ENCODE assay signal across 9 cellular contexts in the genomic region with DNA sequence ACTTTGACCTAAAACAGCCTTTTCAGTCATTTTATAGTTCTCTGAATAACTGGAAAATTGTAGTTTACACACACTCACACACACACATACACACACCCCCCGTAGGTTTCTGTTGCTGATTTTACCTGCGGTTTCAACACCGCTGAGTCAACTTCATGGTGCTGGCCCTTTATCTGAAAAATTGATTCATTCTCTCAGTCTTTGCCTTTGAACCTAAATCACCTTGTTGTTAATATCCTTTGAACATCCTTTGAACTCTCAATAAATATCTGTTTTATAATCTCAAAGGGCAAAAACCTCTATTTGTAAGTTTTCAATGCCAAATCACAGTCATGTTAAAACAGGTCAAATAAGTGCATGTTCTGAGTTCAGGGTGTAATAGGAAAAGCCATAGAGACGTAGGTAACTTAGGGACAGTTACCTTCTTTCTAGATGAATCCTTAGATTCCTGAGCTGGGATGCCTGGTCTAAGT.
A peak's percentile ranks its signal among the peaks of the same experiment; 100 is the strongest.
DNase-seq lines count a peak whose midpoint lies in the region; ATAC-seq, FAIRE-seq and TF ChIP-seq lines count a peak whose summit lies in the region.
"Had no signal": no experiment of that assay in that cellular context is flagged by ENCODE, and none has a peak within 500 bp of the region (broad histone marks: within the 10 kb centered on the region; RNA-seq: fewer than 3 reads in every experiment).

No MANE protein-coding gene starts in this region.

- no peaks in the 10 kb centered on the region for H3K79me2 ChIP-seq in GM12878 (ENCODE audit: control insufficient read depth, insufficient read depth, low read length)

- no peak overlapping the region for H3K27ac ChIP-seq in GM12878 (ENCODE audit: control insufficient read depth, insufficient read depth)
- no peak overlapping the region for H3K27ac ChIP-seq in right atrium auricular region
- H3K27ac ChIP-seq in left ventricle myocardium inferior (replicated peaks): no peak overlapping the region
- H3K27ac ChIP-seq: brain microvascular endothelial cell had no signal

- no peak for FAIRE-seq in GM12878 (lab: Jason Lieb, UNC)

- DNase-seq in activated CD4-positive, alpha-beta T cell treated with anti-CD3 and anti-CD28 coated beads for 4 hours: peak; percentile 59 to 70
- no peak for DNase-seq in GM12878 (ENCODE audit: low read depth, low spot score)
- DNase-seq in stimulated activated CD4-positive, alpha-beta T cell treated with anti-CD3 and anti-CD28 coated beads, Interleukin-4, amount 100 ng/mL, for 24 hours: peak; percentile 76
- DNase-seq in dermis blood vessel endothelial cell: no peak
- no peak for DNase-seq in right atrium auricular region (ENCODE audit: low spot score)
- DNase-seq in left ventricle myocardium inferior: no peak

- POLR2A ChIA-PET in GM12878 (lab: Charles Lee): interaction anchor here (1.2 kb wide), 1 partner anchor 219 kb away, joined by 3 read pairs; no protein-coding TSS in a partner anchor

- SMC1A ChIA-PET in GM12878 (lab: Charles Lee; ENCODE audit: uncharacterized antibody, unreplicated experiment): interaction anchor here (0.9 to 9.6 kb wide), 15 partner anchors 10 to 729 kb away, joined by 3 to 89 read pairs (median 4); no protein-coding TSS in a partner anchor

- H3K9ac ChIP-seq in GM12878 (ENCODE audit: control insufficient read depth, insufficient read depth, low read length): no peak overlapping the region

- H2AFZ ChIP-seq in GM12878 (ENCODE audit: control insufficient read depth, low read depth, low read length): peak overlapping the region; percentile 28

- no peaks in the 10 kb centered on the region for H3K36me3 ChIP-seq in GM12878 (ENCODE audit: control insufficient read depth in 2 of 2, insufficient read depth in 2 of 2, low read length in 1 of 2)
- H3K36me3 ChIP-seq in right atrium auricular region: no peaks in the 10 kb centered on the region
- no peaks in the 10 kb centered on the region for H3K36me3 ChIP-seq in left ventricle myocardium inferior
- H3K36me3 ChIP-seq: brain microvascular endothelial cell had no signal

- RAD21 ChIA-PET in GM12878 (lab: Charles Lee; ENCODE audit: unreplicated experiment): interaction anchor here (0.7 to 2.4 kb wide), 11 partner anchors 10 to 723 kb away, joined by 3 to 41 read pairs (median 5); no protein-coding TSS in a partner anchor

- TF ChIP-seq RAD21 in GM12878 (IDR thresholded peaks at IDR 0.05; ENCODE audit: insufficient read depth, low read depth, low read length): no peak

- no peak for TF ChIP-seq POLR2A in GM12878 (IDR thresholded peaks at IDR 0.05; ENCODE audit: low read depth, low read length)

- H3K4me1 ChIP-seq in GM12878 (ENCODE audit: control insufficient read depth, insufficient read depth, low read length) (no peaks in the 10 kb centered on the region), right atrium auricular region (peaks cover 0 to 5% of the 10 kb centered on the region in 2 donors), left ventricle myocardium inferior (peaks cover 8% of the 10 kb centered on the region)

- TF ChIP-seq CTCF in GM12878 (IDR thresholded peaks at IDR 0.05 in 2 of 3, conservative IDR thresholded peaks at IDR 0.05 in 1 of 3; ENCODE audit: control insufficient read depth in 2 of 3, extremely low read depth in 1 of 3, insufficient read depth in 1 of 3, low read depth in 3 of 3, low read length in 3 of 3) (no peak), right atrium auricular region (IDR thresholded peaks at IDR 0.05) (no peak), left ventricle myocardium inferior (IDR thresholded peaks at IDR 0.05; ENCODE audit: borderline replicate concordance) (no peak)

- ATAC-seq in HG02798 (IDR thresholded peaks at IDR 0.05; ENCODE audit: poor library complexity, unreplicated experiment) (peak; percentile 21), GM12878 (no peak; the same call in 2 of the 3 replicates), HG03342 (IDR thresholded peaks at IDR 0.05; ENCODE audit: unreplicated experiment) (no peak)

- 71% methylated on average over 4 of the region's 4 CpGs for WGBS in GM12878 (ENCODE audit: insufficient coverage, insufficient replicate concordance, low lambda C conversion rate, missing lambda C conversion rate)

- in situ Hi-C loops in GM12878 (cut with MboI): loop anchor here (10.0 kb wide), 2 partner anchors 218 to 728 kb away; no protein-coding TSS in a partner anchor

- peaks cover 0 to 2% of the 10 kb centered on the region in 2 experiments; a peak in 1 of 4 replicates for H3K27me3 ChIP-seq in GM12878 (replicated peaks in 1 of 2; ENCODE audit: control insufficient read depth in 2 of 2, insufficient read depth in 2 of 2, low read length in 1 of 2)
- no peaks in the 10 kb centered on the region for H3K27me3 ChIP-seq in right atrium auricular region
- H3K27me3 ChIP-seq in left ventricle myocardium inferior (ENCODE audit: low read depth): no peaks in the 10 kb centered on the region
- H3K27me3 ChIP-seq: brain microvascular endothelial cell had no signal

- intact Hi-C loops in GM12878 (cut with micrococcal nuclease; ENCODE audit: unreplicated experiment): loop anchor here (5.0 kb wide), 2 partner anchors 125 to 720 kb away; no protein-coding TSS in a partner anchor
- intact Hi-C loops in left ventricle myocardium inferior (cut with micrococcal nuclease): loop anchor here (5.0 kb wide), 1 partner anchor 125 kb away; no protein-coding TSS in a partner anchor

- no peak overlapping the region for H3K4me2 ChIP-seq in GM12878 (ENCODE audit: control insufficient read depth, insufficient read depth)

- no peak overlapping the region for H3K4me3 ChIP-seq in GM12878
- H3K4me3 ChIP-seq in right atrium auricular region: no peak overlapping the region
- H3K4me3 ChIP-seq in left ventricle myocardium inferior: no peak overlapping the region

- CTCF ChIA-PET in GM12878 (lab: Yijun Ruan, JAX): interaction anchor here (0.8 to 7.1 kb wide), 12 partner anchors 11 to 735 kb away, joined by 3 to 122 read pairs (median 6); no protein-coding TSS in a partner anchor

- BruUV-seq in GM12878 (replicated peaks; lab: Mats Ljungman, UMichigan): no TSS peak

- H3K9me3 ChIP-seq in GM12878 (replicated peaks; ENCODE audit: control insufficient read depth, insufficient read depth, low read length) (no peaks in the 10 kb centered on the region), right atrium auricular region (no peaks in the 10 kb centered on the region), left ventricle myocardium inferior (replicated peaks) (no peaks in the 10 kb centered on the region)

- TF ChIP-seq EP300 in GM12878 (IDR thresholded peaks at IDR 0.05; ENCODE audit: borderline replicate concordance in 1 of 2, control insufficient read depth in 1 of 2, low read depth in 2 of 2, low read length in 2 of 2): no peak

- no peaks in the 10 kb centered on the region for H4K20me1 ChIP-seq in GM12878 (ENCODE audit: control insufficient read depth, insufficient read depth)

TF ChIP-seq in GM12878, 131 proteins besides CTCF, POLR2A, EP300 and RAD21 (continues in another document):
- no peak for TF ChIP-seq SIN3A (IDR thresholded peaks at IDR 0.05; ENCODE audit: low read depth, low read length)
- no peak for TF ChIP-seq HDGF (IDR thresholded peaks at IDR 0.05)
- no peak for TF ChIP-seq LARP7 (IDR thresholded peaks at IDR 0.05)
- no peak for TF ChIP-seq GABPA (IDR thresholded peaks at IDR 0.05; ENCODE audit: low read depth)
- TF ChIP-seq, protein P1, sequence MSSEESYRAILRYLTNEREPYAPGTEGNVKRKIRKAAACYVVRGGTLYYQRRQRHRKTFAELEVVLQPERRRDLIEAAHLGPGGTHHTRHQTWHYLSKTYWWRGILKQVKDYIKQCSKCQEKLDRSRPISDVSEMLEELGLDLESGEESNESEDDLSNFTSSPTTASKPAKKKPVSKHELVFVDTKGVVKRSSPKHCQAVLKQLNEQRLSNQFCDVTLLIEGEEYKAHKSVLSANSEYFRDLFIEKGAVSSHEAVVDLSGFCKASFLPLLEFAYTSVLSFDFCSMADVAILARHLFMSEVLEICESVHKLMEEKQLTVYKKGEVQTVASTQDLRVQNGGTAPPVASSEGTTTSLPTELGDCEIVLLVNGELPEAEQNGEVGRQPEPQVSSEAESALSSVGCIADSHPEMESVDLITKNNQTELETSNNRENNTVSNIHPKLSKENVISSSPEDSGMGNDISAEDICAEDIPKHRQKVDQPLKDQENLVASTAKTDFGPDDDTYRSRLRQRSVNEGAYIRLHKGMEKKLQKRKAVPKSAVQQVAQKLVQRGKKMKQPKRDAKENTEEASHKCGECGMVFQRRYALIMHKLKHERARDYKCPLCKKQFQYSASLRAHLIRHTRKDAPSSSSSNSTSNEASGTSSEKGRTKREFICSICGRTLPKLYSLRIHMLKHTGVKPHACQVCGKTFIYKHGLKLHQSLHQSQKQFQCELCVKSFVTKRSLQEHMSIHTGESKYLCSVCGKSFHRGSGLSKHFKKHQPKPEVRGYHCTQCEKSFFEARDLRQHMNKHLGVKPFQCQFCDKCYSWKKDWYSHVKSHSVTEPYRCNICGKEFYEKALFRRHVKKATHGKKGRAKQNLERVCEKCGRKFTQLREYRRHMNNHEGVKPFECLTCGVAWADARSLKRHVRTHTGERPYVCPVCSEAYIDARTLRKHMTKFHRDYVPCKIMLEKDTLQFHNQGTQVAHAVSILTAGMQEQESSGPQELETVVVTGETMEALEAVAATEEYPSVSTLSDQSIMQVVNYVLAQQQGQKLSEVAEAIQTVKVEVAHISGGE (CRISPR knock-in tag; IDR thresholded peaks at IDR 0.05): no peak
- TF ChIP-seq, protein P2, sequence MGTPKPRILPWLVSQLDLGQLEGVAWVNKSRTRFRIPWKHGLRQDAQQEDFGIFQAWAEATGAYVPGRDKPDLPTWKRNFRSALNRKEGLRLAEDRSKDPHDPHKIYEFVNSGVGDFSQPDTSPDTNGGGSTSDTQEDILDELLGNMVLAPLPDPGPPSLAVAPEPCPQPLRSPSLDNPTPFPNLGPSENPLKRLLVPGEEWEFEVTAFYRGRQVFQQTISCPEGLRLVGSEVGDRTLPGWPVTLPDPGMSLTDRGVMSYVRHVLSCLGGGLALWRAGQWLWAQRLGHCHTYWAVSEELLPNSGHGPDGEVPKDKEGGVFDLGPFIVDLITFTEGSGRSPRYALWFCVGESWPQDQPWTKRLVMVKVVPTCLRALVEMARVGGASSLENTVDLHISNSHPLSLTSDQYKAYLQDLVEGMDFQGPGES (IDR thresholded peaks at IDR 0.05): no peak
- TF ChIP-seq MYC (IDR thresholded peaks at IDR 0.05; ENCODE audit: insufficient read depth, insufficient read length, insufficient replicate concordance, low read length, severe bottlenecking): no peak
- TF ChIP-seq, protein P3, sequence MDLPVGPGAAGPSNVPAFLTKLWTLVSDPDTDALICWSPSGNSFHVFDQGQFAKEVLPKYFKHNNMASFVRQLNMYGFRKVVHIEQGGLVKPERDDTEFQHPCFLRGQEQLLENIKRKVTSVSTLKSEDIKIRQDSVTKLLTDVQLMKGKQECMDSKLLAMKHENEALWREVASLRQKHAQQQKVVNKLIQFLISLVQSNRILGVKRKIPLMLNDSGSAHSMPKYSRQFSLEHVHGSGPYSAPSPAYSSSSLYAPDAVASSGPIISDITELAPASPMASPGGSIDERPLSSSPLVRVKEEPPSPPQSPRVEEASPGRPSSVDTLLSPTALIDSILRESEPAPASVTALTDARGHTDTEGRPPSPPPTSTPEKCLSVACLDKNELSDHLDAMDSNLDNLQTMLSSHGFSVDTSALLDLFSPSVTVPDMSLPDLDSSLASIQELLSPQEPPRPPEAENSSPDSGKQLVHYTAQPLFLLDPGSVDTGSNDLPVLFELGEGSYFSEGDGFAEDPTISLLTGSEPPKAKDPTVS (IDR thresholded peaks at IDR 0.05; ENCODE audit: low read depth, low read length): no peak

Comparison
In these comparisons a context has a peak if more than half of its experiments do, and no peak if none do; other contexts are left out.
1. DNase-seq: peak in activated CD4-positive, alpha-beta T cell treated with anti-CD3 and anti-CD28 coated beads for 4 hours (2 of 2) and stimulated activated CD4-positive, alpha-beta T cell treated with anti-CD3 and anti-CD28 coated beads, Interleukin-4, amount 100 ng/mL, for 24 hours (single experiment); none in GM12878 (single experiment), dermis blood vessel endothelial cell (single experiment), right atrium auricular region (single experiment) and left ventricle myocardium inferior (single experiment).